25 cellular contexts compared by ENCODE assay signal in the genomic region with DNA sequence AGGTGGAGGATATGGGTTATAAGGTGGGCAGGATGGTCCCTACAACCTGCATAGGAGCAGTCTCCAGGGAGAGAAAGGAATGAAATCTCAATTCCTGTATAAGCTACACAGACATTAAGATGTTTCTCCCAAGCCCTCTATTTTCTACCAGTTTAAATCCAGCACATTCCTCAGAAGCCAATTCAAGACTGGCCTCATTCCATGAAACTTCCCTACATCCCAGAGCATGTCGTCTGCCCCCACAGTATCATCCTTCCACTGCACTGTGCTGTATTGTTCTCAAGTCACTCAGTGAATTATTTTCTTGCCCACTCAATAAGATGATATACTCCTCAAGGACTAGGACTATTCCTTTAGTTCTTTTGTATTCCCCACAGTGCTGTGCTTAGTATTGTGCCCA.
"Had no signal": no experiment of that assay in that cellular context is flagged by ENCODE, and none has a peak within 500 bp of the region (broad histone marks: within the 10 kb centered on the region; RNA-seq: fewer than 3 reads in every experiment).

No MANE protein-coding gene starts in this region.

- H3K4me1 Mint-ChIP-seq: activated naive CD8-positive, alpha-beta T cell treated with anti-CD3 and anti-CD28 coated beads, Interleukin-2, amount 10 ng/mL, durations not matched to agents 7 days and 5 days had no signal

- H3K27me3 ChIP-seq: sigmoid colon, testis, vagina had no signal

- H3K27ac Mint-ChIP-seq: activated naive CD4-positive, alpha-beta T cell treated with anti-CD3 and anti-CD28 coated beads for 36 hours; activated naive CD8-positive, alpha-beta T cell treated with anti-CD3 and anti-CD28 coated beads, Interleukin-2, amount 10 ng/mL, durations not matched to agents 7 days and 5 days; naive thymus-derived CD8-positive, alpha-beta T cell; stimulated activated naive B cell treated with anti-CD40 and anti-IgM and Interleukin-4, amounts not matched to agents 10 μg/mL and 1 μg/mL and 100 μg/mL, for 72 hours; T-helper 1 cell treated with Interleukin-12 subunit alpha and Interleukin-12 subunit beta and Interleukin-4 antibody, amounts not matched to agents 30 μg/mL and 1 μg/mL, for 36 hours; type B pancreatic cell had no signal

- H3K9me3 ChIP-seq: left ventricle myocardium inferior, sigmoid colon, testis, vagina had no signal

- FAIRE-seq: frontal cortex had no signal

- H3K4me1 ChIP-seq: testis had no signal

- H3K27ac ChIP-seq: left ventricle myocardium inferior, testis, vagina had no signal

- H3K27me3 Mint-ChIP-seq: activated naive CD8-positive, alpha-beta T cell treated with anti-CD3 and anti-CD28 coated beads, Interleukin-2, amount 10 ng/mL, durations not matched to agents 7 days and 5 days; type B pancreatic cell had no signal

- DNase-seq: activated CD4-positive, alpha-beta T cell treated with anti-CD3 and anti-CD28 coated beads for 4 hours; activated CD4-positive, alpha-beta T cell treated with anti-CD3 and anti-CD28 coated beads, Interleukin-2, amount 50 U/mL, for 48 hours; activated CD4-positive, CD25-positive, alpha-beta regulatory T cell; activated CD8-positive, alpha-beta memory T cell treated with anti-CD3 and anti-CD28 coated beads, Interleukin-2, amount 50 U/mL, for 48 hours; activated naive CD4-positive, alpha-beta T cell treated with anti-CD3 and anti-CD28 coated beads for 36 hours; activated naive CD8-positive, alpha-beta T cell treated with anti-CD3 and anti-CD28 coated beads, Interleukin-2, amount 10 ng/mL, durations not matched to agents 7 days and 5 days; activated T-cell treated with anti-CD3 and anti-CD28 coated beads, Interleukin-2, amount 50 U/mL, for 4 hours; amygdala; erythroblast; glutamatergic neuron; left ventricle myocardium inferior; naive thymus-derived CD8-positive, alpha-beta T cell; nucleus accumbens; posterior cingulate gyrus; retina; sigmoid colon; stimulated activated CD4-positive, alpha-beta T cell treated with anti-CD3 and anti-CD28 coated beads, Interleukin-2, amount 100 ng/mL, for 48 hours; stimulated activated CD8-positive, alpha-beta memory T cell treated with anti-CD3 and anti-CD28 coated beads, Interleukin-4, amount 100 ng/mL, for 48 hours; stimulated activated naive B cell treated with anti-CD40 and anti-IgM and Interleukin-4, amounts not matched to agents 10 μg/mL and 1 μg/mL and 100 μg/mL, for 72 hours; T1000; testis had no signal

- H3K36me3 Mint-ChIP-seq: activated naive CD8-positive, alpha-beta T cell treated with anti-CD3 and anti-CD28 coated beads, Interleukin-2, amount 10 ng/mL, durations not matched to agents 7 days and 5 days; naive thymus-derived CD8-positive, alpha-beta T cell; stimulated activated naive B cell treated with anti-CD40 and anti-IgM and Interleukin-4, amounts not matched to agents 10 μg/mL and 1 μg/mL and 100 μg/mL, for 72 hours; type B pancreatic cell had no signal

- H3K36me3 ChIP-seq: left ventricle myocardium inferior, sigmoid colon, vagina had no signal

- ATAC-seq: activated T-cell treated with anti-CD3 and anti-CD28 coated beads, Interleukin-2, amount 50 U/mL, for 4 hours; naive thymus-derived CD8-positive, alpha-beta T cell; stimulated activated naive B cell treated with anti-CD40 and anti-IgM and Interleukin-4, amounts not matched to agents 10 μg/mL and 1 μg/mL and 100 μg/mL, for 72 hours had no signal

- H3K4me3 ChIP-seq: left ventricle myocardium inferior, sigmoid colon, testis, vagina had no signal

- H3K4me3 Mint-ChIP-seq: activated naive CD4-positive, alpha-beta T cell treated with anti-CD3 and anti-CD28 coated beads for 36 hours; activated naive CD8-positive, alpha-beta T cell treated with anti-CD3 and anti-CD28 coated beads, Interleukin-2, amount 10 ng/mL, durations not matched to agents 7 days and 5 days; activated T-cell treated with anti-CD3 and anti-CD28 coated beads, Interleukin-2, amount 50 U/mL, for 4 hours; naive thymus-derived CD8-positive, alpha-beta T cell; stimulated activated naive B cell treated with anti-CD40 and anti-IgM and Interleukin-4, amounts not matched to agents 10 μg/mL and 1 μg/mL and 100 μg/mL, for 72 hours; T-helper 1 cell treated with Interleukin-12 subunit alpha and Interleukin-12 subunit beta and Interleukin-4 antibody, amounts not matched to agents 30 μg/mL and 1 μg/mL, for 36 hours; type B pancreatic cell had no signal

- H3K9me3 Mint-ChIP-seq: activated naive CD4-positive, alpha-beta T cell treated with anti-CD3 and anti-CD28 coated beads for 36 hours; activated naive CD8-positive, alpha-beta T cell treated with anti-CD3 and anti-CD28 coated beads, Interleukin-2, amount 10 ng/mL, durations not matched to agents 7 days and 5 days; activated T-cell treated with anti-CD3 and anti-CD28 coated beads, Interleukin-2, amount 50 U/mL, for 4 hours; stimulated activated naive B cell treated with anti-CD40 and anti-IgM and Interleukin-4, amounts not matched to agents 10 μg/mL and 1 μg/mL and 100 μg/mL, for 72 hours; T-helper 1 cell treated with Interleukin-12 subunit alpha and Interleukin-12 subunit beta and Interleukin-4 antibody, amounts not matched to agents 30 μg/mL and 1 μg/mL, for 36 hours; type B pancreatic cell had no signal
